32 cellular contexts compared by ENCODE assay signal in genomic region chr2:223185638-223186037, GRCh38.
"Had no signal": no experiment of that assay in that cellular context is flagged by ENCODE, and none has a peak within 500 bp of the region (broad histone marks: within the 10 kb centered on the region; RNA-seq: fewer than 3 reads in every experiment).

No MANE protein-coding gene starts in this region.

- ATAC-seq: activated CD8-positive, alpha-beta memory T cell treated with anti-CD3 and anti-CD28 coated beads, Interleukin-2, amount 10 ng/mL, durations not matched to agents 7 days and 5 days; activated naive CD8-positive, alpha-beta T cell treated with anti-CD3 and anti-CD28 coated beads, Interleukin-2, amount 50 U/mL, for 24 hours; K562; PC-3 had no signal

- DNase-seq: activated B cell treated with CpG ODN at 0.5 μM for 24 hours; activated CD4-positive, alpha-beta memory T cell treated with anti-CD3 and anti-CD28 coated beads, Interleukin-2, amount 10 ng/mL, durations not matched to agents 7 days and 5 days; activated CD4-positive, alpha-beta T cell treated with anti-CD3 and anti-CD28 coated beads for 4 hours; activated CD4-positive, CD25-positive, alpha-beta regulatory T cell treated with anti-CD3 and anti-CD28 coated beads, Interleukin-2, amount 50 U/mL, for 72 hours; activated CD8-positive, alpha-beta memory T cell treated with anti-CD3 and anti-CD28 coated beads for 24 hours; activated CD8-positive, alpha-beta memory T cell treated with anti-CD3 and anti-CD28 coated beads, Interleukin-2, amount 10 ng/mL, durations not matched to agents 7 days and 5 days; activated CD8-positive, alpha-beta memory T cell treated with anti-CD3 and anti-CD28 coated beads, Interleukin-2, amount 50 U/mL, for 48 hours; activated effector memory CD4-positive, alpha-beta T cell treated with Interleukin-2 at 50 U/mL for 16 hours; activated naive CD4-positive, alpha-beta T cell treated with anti-CD3 and anti-CD28 coated beads, Interleukin-2, amount 10 ng/mL, durations not matched to agents 7 days and 5 days; activated naive CD8-positive, alpha-beta T cell treated with anti-CD3 and anti-CD28 coated beads, Interleukin-2, amount 50 U/mL, for 24 hours; activated T-cell treated with anti-CD3 and anti-CD28 coated beads, Interleukin-2, amount 50 U/mL, for 48 hours; anterior cingulate cortex; NCI-H1105; NCI-H1417 treated with DMSO at 0.1 percent for 48 hours; NCI-H1694 treated with DMSO at 0.1 percent for 48 hours; NCI-H2029; NCI-H2171 treated with DMSO at 0.1 percent for 48 hours; NCI-H2227 treated with DMSO at 0.1 percent for 48 hours; NCI-H446; NCI-H524; NCI-H69; NK-92 treated with Interleukin-12 subunit alpha and Interleukin-12 subunit beta, amount 100 ng/mL, for 24 hours; PC-3; Peyer's patch; Right ventricle myocardium superior; RPMI8226; SW 1271; T-helper 1 cell; T-helper 2 cell; T-helper 9 cell had no signal

- H3K4me3 ChIP-seq: cardiac muscle cell, K562, Peyer's patch had no signal
